Comparison of ENCODE assay signal across 23 cellular contexts in genomic region chr1:230401763-230402294, GRCh38. TPM values are rescaled to one million over a fixed set of nuclear protein-coding genes. Genes with fewer than 3 reads are reported as not detected.
DNase-seq lines count a peak whose midpoint lies in the region; ATAC-seq, FAIRE-seq and TF ChIP-seq lines count a peak whose summit lies in the region.
"Had no signal": no experiment of that assay in that cellular context is flagged by ENCODE, and none has a peak within 500 bp of the region (broad histone marks: within the 10 kb centered on the region; RNA-seq: fewer than 3 reads in every experiment).

No MANE protein-coding gene starts in this region.

- H3K9me3 Mint-ChIP-seq in astrocyte (ENCODE audit: unreplicated experiment) (no peaks in the 10 kb centered on the region), osteocyte (ENCODE audit: unreplicated experiment) (no peaks in the 10 kb centered on the region)
- no peaks in the 10 kb centered on the region for H3K9me3 Mint-ChIP-seq in activated CD8-positive, alpha-beta T cell treated with anti-CD3 and anti-CD28 coated beads for 36 hours
- H3K9me3 Mint-ChIP-seq: activated naive CD8-positive, alpha-beta T cell treated with anti-CD3 and anti-CD28 coated beads for 36 hours; activated T-cell treated with anti-CD3 and anti-CD28 coated beads, Interleukin-2, amount 50 U/mL, for 24 hours; natural killer cell treated with Interleukin-12 subunit alpha and Interleukin-12 subunit beta and Interleukin-15 and Interleukin-18, amount 100 ng/mL, for 72 hours had no signal

- H3K9me2 ChIP-seq in GM23248 (ENCODE audit: insufficient read depth): no peaks in the 10 kb centered on the region

- H3K9me3 ChIP-seq in GM23248 (ENCODE audit: low read depth) (no peaks in the 10 kb centered on the region), astrocyte (ENCODE audit: insufficient read depth, low read depth, low read length) (no peaks in the 10 kb centered on the region)
- H3K9me3 ChIP-seq: BLaER1, thoracic aorta had no signal

- H3K4me2 ChIP-seq in GM23248 (ENCODE audit: unreplicated experiment) (no peak overlapping the region), astrocyte (ENCODE audit: low read length) (no peak overlapping the region)
- H3K4me2 ChIP-seq: BLaER1 had no signal

- POLR2A ChIA-PET in activated CD8-positive, alpha-beta T cell treated with anti-CD3 and anti-CD28 coated beads for 36 hours (lab: Charles Lee): no interaction called here

- H3K4me3 Mint-ChIP-seq in astrocyte (ENCODE audit: unreplicated experiment): peak overlapping the region; percentile 45
- peak overlapping the region; percentile 10 for H3K4me3 Mint-ChIP-seq in osteocyte (ENCODE audit: unreplicated experiment)
- no peak overlapping the region for H3K4me3 Mint-ChIP-seq in activated CD8-positive, alpha-beta T cell treated with anti-CD3 and anti-CD28 coated beads for 36 hours
- H3K4me3 Mint-ChIP-seq: activated naive CD8-positive, alpha-beta T cell treated with anti-CD3 and anti-CD28 coated beads for 36 hours; activated T-cell treated with anti-CD3 and anti-CD28 coated beads, Interleukin-2, amount 50 U/mL, for 24 hours; natural killer cell treated with Interleukin-12 subunit alpha and Interleukin-12 subunit beta and Interleukin-15 and Interleukin-18, amount 100 ng/mL, for 72 hours had no signal

- no peaks in the 10 kb centered on the region for H3F3A ChIP-seq in GM23248 (ENCODE audit: insufficient read depth)

- H3K36me3 Mint-ChIP-seq in astrocyte (ENCODE audit: low read depth, unreplicated experiment): peaks cover 13% of the 10 kb centered on the region
- no peaks in the 10 kb centered on the region for H3K36me3 Mint-ChIP-seq in osteocyte (ENCODE audit: unreplicated experiment)
- H3K36me3 Mint-ChIP-seq in activated CD8-positive, alpha-beta T cell treated with anti-CD3 and anti-CD28 coated beads for 36 hours (ENCODE audit: low read depth): no peaks in the 10 kb centered on the region
- H3K36me3 Mint-ChIP-seq: activated naive CD8-positive, alpha-beta T cell treated with anti-CD3 and anti-CD28 coated beads for 36 hours; natural killer cell treated with Interleukin-12 subunit alpha and Interleukin-12 subunit beta and Interleukin-15 and Interleukin-18, amount 100 ng/mL, for 72 hours had no signal

- H3K27ac Mint-ChIP-seq in astrocyte (ENCODE audit: unreplicated experiment) (peak overlapping the region; percentile 96), osteocyte (ENCODE audit: unreplicated experiment) (peak overlapping the region; percentile 92)
- no peak overlapping the region for H3K27ac Mint-ChIP-seq in activated CD8-positive, alpha-beta T cell treated with anti-CD3 and anti-CD28 coated beads for 36 hours
- H3K27ac Mint-ChIP-seq: activated naive CD8-positive, alpha-beta T cell treated with anti-CD3 and anti-CD28 coated beads for 36 hours; activated T-cell treated with anti-CD3 and anti-CD28 coated beads, Interleukin-2, amount 50 U/mL, for 24 hours; natural killer cell treated with Interleukin-12 subunit alpha and Interleukin-12 subunit beta and Interleukin-15 and Interleukin-18, amount 100 ng/mL, for 72 hours had no signal

- H3K79me2 ChIP-seq in GM23248 (ENCODE audit: insufficient read depth) (no peaks in the 10 kb centered on the region), astrocyte (ENCODE audit: insufficient read depth, low read length) (no peaks in the 10 kb centered on the region)

- ATAC-seq in activated CD8-positive, alpha-beta T cell treated with anti-CD3 and anti-CD28 coated beads for 36 hours: no peak
- ATAC-seq: left lobe of liver; natural killer cell treated with Interleukin-12 subunit alpha and Interleukin-12 subunit beta and Interleukin-15 and Interleukin-18, amount 100 ng/mL, for 72 hours; PC-3 had no signal

- no peaks in the 10 kb centered on the region for H3K27me3 Mint-ChIP-seq in astrocyte (ENCODE audit: low read depth, unreplicated experiment)
- no peaks in the 10 kb centered on the region for H3K27me3 Mint-ChIP-seq in osteocyte (ENCODE audit: unreplicated experiment)
- peaks cover 18% of the 10 kb centered on the region for H3K27me3 Mint-ChIP-seq in activated CD8-positive, alpha-beta T cell treated with anti-CD3 and anti-CD28 coated beads for 36 hours

- intact Hi-C loops in activated CD8-positive, alpha-beta T cell treated with anti-CD3 and anti-CD28 coated beads for 36 hours (cut with micrococcal nuclease): no loop called here

- H3K27me3 ChIP-seq in GM23248 (replicated peaks; ENCODE audit: insufficient read depth) (no peaks in the 10 kb centered on the region), astrocyte (ENCODE audit: insufficient read depth, low read length) (no peaks in the 10 kb centered on the region)
- H3K27me3 ChIP-seq: BLaER1 had no signal

- H4K20me1 ChIP-seq in GM23248 (ENCODE audit: insufficient read depth) (no peaks in the 10 kb centered on the region), astrocyte (ENCODE audit: insufficient read depth, low read length) (no peaks in the 10 kb centered on the region)
- H4K20me1 ChIP-seq: BLaER1 had no signal

- no peaks in the 10 kb centered on the region; the same call in 1 of the 2 replicates for H3K4me1 ChIP-seq in GM23248 (ENCODE audit: insufficient read depth)
- H3K4me1 ChIP-seq in astrocyte (ENCODE audit: insufficient read depth, low read length): no peaks in the 10 kb centered on the region

- CTCF ChIA-PET in activated CD8-positive, alpha-beta T cell treated with anti-CD3 and anti-CD28 coated beads for 36 hours (lab: Charles Lee): no interaction called here

- H3K9ac ChIP-seq in GM23248 (no peak overlapping the region), astrocyte (ENCODE audit: low read length) (no peak overlapping the region)
- H3K9ac ChIP-seq: BLaER1 had no signal

- FAIRE-seq in astrocyte (lab: Jason Lieb, UNC): no peak
- FAIRE-seq: TTC549 had no signal

- H3K4me1 Mint-ChIP-seq in astrocyte (ENCODE audit: low read depth, unreplicated experiment) (peaks cover 29% of the 10 kb centered on the region), osteocyte (ENCODE audit: unreplicated experiment) (peaks cover 15% of the 10 kb centered on the region)
- H3K4me1 Mint-ChIP-seq in activated CD8-positive, alpha-beta T cell treated with anti-CD3 and anti-CD28 coated beads for 36 hours (ENCODE audit: low read depth): no peaks in the 10 kb centered on the region
- H3K4me1 Mint-ChIP-seq: activated naive CD8-positive, alpha-beta T cell treated with anti-CD3 and anti-CD28 coated beads for 36 hours had no signal

- H3K27ac ChIP-seq in GM23248: no peak overlapping the region
- H3K27ac ChIP-seq in astrocyte (ENCODE audit: low read depth, low read length): no peak overlapping the region
- H3K27ac ChIP-seq: BLaER1, epithelial cell of prostate, thoracic aorta had no signal

- in situ Hi-C loops in GM23248 (cut with MboI): no loop called here

- no peak overlapping the region for H3K4me3 ChIP-seq in GM23248
- H3K4me3 ChIP-seq in astrocyte (ENCODE audit: insufficient read depth, low read depth, low read length): no peak overlapping the region
- H3K4me3 ChIP-seq: BLaER1, thoracic aorta had no signal

- H3K36me3 ChIP-seq in GM23248 (ENCODE audit: low read depth) (no peaks in the 10 kb centered on the region), astrocyte (ENCODE audit: insufficient read depth, low read length) (no peaks in the 10 kb centered on the region)
- H3K36me3 ChIP-seq: BLaER1, thoracic aorta had no signal

- 21 to 32% methylated on average over 8 of the region's 8 CpGs for WGBS in GM23248 (ENCODE audit: low coverage in 1 of 2, low lambda C conversion rate in 2 of 2, missing lambda C conversion rate in 2 of 2), 2 experiments

- no peak for TF ChIP-seq CTCF in astrocyte (IDR thresholded peaks at IDR 0.05; ENCODE audit: insufficient read depth, low read depth, low read length)
- TF ChIP-seq CTCF in osteocyte (IDR thresholded peaks at IDR 0.05): no peak
- no peak for TF ChIP-seq CTCF in activated CD8-positive, alpha-beta T cell treated with anti-CD3 and anti-CD28 coated beads for 36 hours (IDR thresholded peaks at IDR 0.05)

- H2AFZ ChIP-seq in GM23248: no peak overlapping the region
- H2AFZ ChIP-seq in astrocyte (ENCODE audit: low read depth, low read length): no peak overlapping the region

- peak; percentile 41 for DNase-seq in GM23248
- DNase-seq in astrocyte (ENCODE audit: low read depth): peak; percentile 78
- peak; percentile 52 for DNase-seq in foreskin melanocyte
- no peak for DNase-seq in osteocyte (ENCODE audit: extremely low spot score, unreplicated experiment)
- DNase-seq in NCI-H1930 (lab: John Stamatoyannopoulos, UW): no peak
- DNase-seq in activated CD8-positive, alpha-beta T cell treated with anti-CD3 and anti-CD28 coated beads for 36 hours: no peak
- no peak for DNase-seq in NCI-H69 (lab: John Stamatoyannopoulos, UW)
- DNase-seq in DMS 273 treated with DMSO at 0.1 percent for 48 hours (lab: John Stamatoyannopoulos, UW): no peak
- DNase-seq: activated CD4-positive, alpha-beta T cell treated with anti-CD3 and anti-CD28 coated beads, Interleukin-2, amount 50 U/mL, for 4 hours; activated naive CD8-positive, alpha-beta T cell treated with anti-CD3 and anti-CD28 coated beads for 36 hours; activated T-cell treated with anti-CD3 and anti-CD28 coated beads, Interleukin-2, amount 50 U/mL, for 24 hours; DMS53; NCI-H187 treated with DMSO at 0.1 percent for 48 hours; NCI-H526 treated with DMSO at 0.1 percent for 48 hours; PC-3; stimulated activated CD4-positive, alpha-beta T cell treated with anti-CD3 and anti-CD28 coated beads, Interleukin-4, amount 100 ng/mL, for 1 hour; stimulated activated CD8-positive, alpha-beta memory T cell treated with anti-CD3 and anti-CD28 coated beads, Interleukin-4, amount 100 ng/mL, for 48 hours had no signal

RNA-seq across cellular contexts. Expression of gene PGBD5, which starts 24.3 kb away (rescaled TPM):
- 0.32 and 3.8 TPM in 2 replicates for total RNA-seq in GM23248 (2014; rRNA removed; shearing (Covaris generic))
- 0.15 and 0.23 TPM in 2 replicates for polyA plus RNA-seq in GM23248 (2016; fragmentation: Nextera tagmentation; extraction: Ambion mirVana)
- total RNA-seq in astrocyte: 14.7 and 22.4 TPM in 2 replicates
- total RNA-seq in osteocyte: 1.0 and 1.1 TPM in 2 replicates
- total RNA-seq in activated CD8-positive, alpha-beta T cell treated with anti-CD3 and anti-CD28 coated beads for 36 hours: not detected
- total RNA-seq: activated naive CD8-positive, alpha-beta T cell treated with anti-CD3 and anti-CD28 coated beads for 36 hours had no signal

Comparison
In these comparisons a context has a peak if more than half of its experiments do, and no peak if none do; other contexts are left out.
1. DNase-seq: peak in GM23248 (single experiment), astrocyte (single experiment) and foreskin melanocyte (single experiment); none in osteocyte (single experiment), NCI-H1930 (0 of 2), activated CD8-positive, alpha-beta T cell treated with anti-CD3 and anti-CD28 coated beads for 36 hours (single experiment), NCI-H69 (single experiment) and DMS 273 treated with DMSO at 0.1 percent for 48 hours (single experiment).